In genomic region chr1:173638043-173639021, GRCh38 we compare ENCODE assay signal across 19 cellular contexts. TPM values are rescaled to one million over a fixed set of nuclear protein-coding genes. Genes with fewer than 3 reads are reported as not detected.
"Had no signal": no experiment of that assay in that cellular context is flagged by ENCODE, and none has a peak within 500 bp of the region (broad histone marks: within the 10 kb centered on the region; RNA-seq: fewer than 3 reads in every experiment).

No MANE protein-coding gene starts in this region.

- H3K4me3 Mint-ChIP-seq: activated naive CD4-positive, alpha-beta T cell treated with anti-CD3 and anti-CD28 coated beads, Interleukin-2, amount 50 U/mL, for 24 hours; activated T-helper 17 cell treated with anti-CD3 and anti-CD28 coated beads, Interleukin-2, amount 50 U/mL, for 72 hours; stimulated activated naive B cell treated with anti-CD40 and anti-IgM and Interleukin-4, amounts not matched to agents 10 μg/mL and 1 μg/mL and 100 μg/mL, for 72 hours had no signal

- H3K27ac Mint-ChIP-seq: activated naive CD4-positive, alpha-beta T cell treated with anti-CD3 and anti-CD28 coated beads, Interleukin-2, amount 50 U/mL, for 24 hours; activated T-helper 17 cell treated with anti-CD3 and anti-CD28 coated beads, Interleukin-2, amount 50 U/mL, for 72 hours; stimulated activated naive B cell treated with anti-CD40 and anti-IgM and Interleukin-4, amounts not matched to agents 10 μg/mL and 1 μg/mL and 100 μg/mL, for 72 hours had no signal

- H3K4me1 Mint-ChIP-seq: activated naive CD4-positive, alpha-beta T cell treated with anti-CD3 and anti-CD28 coated beads, Interleukin-2, amount 50 U/mL, for 24 hours; activated T-helper 17 cell treated with anti-CD3 and anti-CD28 coated beads, Interleukin-2, amount 50 U/mL, for 72 hours; stimulated activated naive B cell treated with anti-CD40 and anti-IgM and Interleukin-4, amounts not matched to agents 10 μg/mL and 1 μg/mL and 100 μg/mL, for 72 hours had no signal

- FAIRE-seq: islet of Langerhans had no signal

- H3K36me3 Mint-ChIP-seq: activated naive CD4-positive, alpha-beta T cell treated with anti-CD3 and anti-CD28 coated beads, Interleukin-2, amount 50 U/mL, for 24 hours; stimulated activated naive B cell treated with anti-CD40 and anti-IgM and Interleukin-4, amounts not matched to agents 10 μg/mL and 1 μg/mL and 100 μg/mL, for 72 hours had no signal

- H3K27ac ChIP-seq: coronary artery, neutrophil, transverse colon, vagina had no signal

- H3K27me3 ChIP-seq: adrenal gland, neutrophil, transverse colon, vagina had no signal

- H3K9me3 ChIP-seq: adrenal gland, neutrophil, transverse colon, vagina had no signal

- ATAC-seq: activated CD4-positive, CD25-positive, alpha-beta regulatory T cell treated with anti-CD3 and anti-CD28 coated beads, Interleukin-2, amount 50 U/mL, for 24 hours; activated T-helper 17 cell treated with anti-CD3 and anti-CD28 coated beads, Interleukin-2, amount 50 U/mL, for 72 hours; left colon; stimulated activated naive B cell treated with anti-CD40 and anti-IgM and Interleukin-4, amounts not matched to agents 10 μg/mL and 1 μg/mL and 100 μg/mL, for 72 hours had no signal

- H3K4me3 ChIP-seq: adrenal gland, coronary artery, lung, transverse colon, vagina had no signal

- DNase-seq: activated T-cell treated with anti-CD3 and anti-CD28 coated beads for 4 hours; adrenal gland; central memory CD4-positive, alpha-beta T cell; head of caudate nucleus; left colon; stimulated activated CD4-positive, alpha-beta T cell treated with anti-CD3 and anti-CD28 coated beads, Interleukin-15, amount 100 ng/mL, for 24 hours; stimulated activated CD4-positive, alpha-beta T cell treated with anti-CD3 and anti-CD28 coated beads, Interleukin-4, amount 100 ng/mL, for 1 hour; stimulated activated naive B cell treated with anti-CD40 and anti-IgM and Interleukin-4, amounts not matched to agents 10 μg/mL and 1 μg/mL and 100 μg/mL, for 72 hours; transverse colon had no signal

- H3K4me1 ChIP-seq: transverse colon, vagina had no signal

- H3K36me3 ChIP-seq: adrenal gland, neutrophil, transverse colon, vagina had no signal

- H3K27me3 Mint-ChIP-seq: activated T-helper 17 cell treated with anti-CD3 and anti-CD28 coated beads, Interleukin-2, amount 50 U/mL, for 72 hours had no signal

RNA-seq across cellular contexts. Expression of gene TEX50, which starts 3.2 kb away (rescaled TPM):
- total RNA-seq: activated T-helper 17 cell treated with anti-CD3 and anti-CD28 coated beads, Interleukin-2, amount 50 U/mL, for 72 hours; adrenal gland; fibroblast of lung; left colon; lung; skeletal muscle tissue; transverse colon; vagina had no signal
- polyA plus RNA-seq: adrenal gland, fibroblast of lung, lung had no signal

RNA-seq across cellular contexts. Expression of gene ANKRD45, which starts 31.3 kb away (rescaled TPM):
- total RNA-seq: activated T-helper 17 cell treated with anti-CD3 and anti-CD28 coated beads, Interleukin-2, amount 50 U/mL, for 72 hours; skeletal muscle tissue; vagina had no signal

RNA-seq across cellular contexts. Expression of gene SLC9C2, which starts 35.5 kb away (rescaled TPM):
- total RNA-seq: activated T-helper 17 cell treated with anti-CD3 and anti-CD28 coated beads, Interleukin-2, amount 50 U/mL, for 72 hours; fibroblast of lung; transverse colon; vagina had no signal
- polyA plus RNA-seq: fibroblast of lung had no signal
